ENCODE assay signal across 9 cellular contexts in the genomic region with DNA sequence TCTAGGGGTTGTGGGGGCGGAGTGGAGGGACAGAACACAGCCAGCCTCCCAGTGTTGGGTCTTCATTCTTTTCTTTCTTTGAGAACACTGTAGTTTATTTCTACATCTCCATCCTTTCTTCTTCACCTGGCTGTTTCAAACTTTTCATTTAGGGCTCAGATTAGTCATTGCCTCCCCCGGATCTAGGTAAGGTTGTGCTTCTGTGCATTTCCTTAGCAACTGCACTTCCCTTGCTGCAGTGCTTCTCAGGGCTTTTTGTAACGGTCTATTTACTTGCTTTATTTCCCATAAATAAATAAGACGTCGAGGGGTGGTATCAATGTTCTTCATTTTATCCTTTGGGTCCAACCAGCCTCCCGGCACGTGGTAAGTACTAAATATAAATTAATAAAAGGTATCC. TPM values are rescaled to one million over a fixed set of nuclear protein-coding genes. Genes with fewer than 3 reads are reported as not detected.
"Had no signal": no experiment of that assay in that cellular context is flagged by ENCODE, and none has a peak within 500 bp of the region (broad histone marks: within the 10 kb centered on the region; RNA-seq: fewer than 3 reads in every experiment).

No MANE protein-coding gene starts in this region.

- H3K27ac Mint-ChIP-seq: GM23338, H9, HFFc6 had no signal

- DNase-seq: GM23248, GOT3, H7, H9, HCEC 1CT, HFFc6 had no signal

- H3K9me3 Mint-ChIP-seq: GM23338, H9 had no signal

- ATAC-seq: GM23338, HCT116 had no signal

- H3K4me3 Mint-ChIP-seq: GM23338, H9, HFFc6 had no signal

RNA-seq across cellular contexts. Expression of gene ADGRL3, which starts 31.3 kb away (rescaled TPM):
- total RNA-seq: GM23248, H4, HFFc6 had no signal
